ENCODE assay signal across 8 cellular contexts in the genomic region with DNA sequence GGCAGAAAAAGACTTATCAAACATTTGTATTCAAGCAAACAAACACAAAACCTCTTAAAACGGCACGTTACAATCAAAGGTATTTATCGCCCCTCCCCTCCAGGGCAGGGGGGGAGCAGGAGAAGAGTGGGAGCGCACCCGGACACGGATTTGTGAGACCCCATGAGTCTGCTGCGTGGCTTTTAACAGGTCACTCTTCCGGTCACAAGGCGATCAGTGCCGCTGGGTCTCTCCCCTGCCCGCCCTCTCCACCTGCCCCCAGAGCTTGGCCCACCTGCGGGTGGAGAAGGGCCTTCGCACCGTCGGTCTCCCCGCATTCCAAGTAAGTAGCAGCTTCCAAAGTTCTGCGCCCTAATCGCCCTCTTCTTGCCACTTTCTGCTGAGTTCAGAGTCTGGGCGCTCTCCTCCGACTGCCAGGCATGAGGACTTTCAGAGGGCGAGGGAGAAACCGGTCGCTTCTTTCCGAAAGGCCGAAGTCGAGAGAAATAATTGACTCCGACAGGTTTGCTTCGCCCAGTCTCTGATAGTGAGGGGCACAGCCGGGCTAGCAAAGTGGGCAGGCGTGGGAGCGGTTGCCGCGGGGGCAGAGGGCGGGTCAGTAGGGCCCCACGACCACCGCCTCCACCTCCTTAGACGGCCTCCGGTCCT. TPM values are rescaled to one million over a fixed set of nuclear protein-coding genes. Genes with fewer than 3 reads are reported as not detected.
A peak's percentile ranks its signal among the peaks of the same experiment; 100 is the strongest.
DNase-seq lines count a peak whose midpoint lies in the region; ATAC-seq and TF ChIP-seq lines count a peak whose summit lies in the region.

No MANE protein-coding gene starts in this region.

- H3K27ac Mint-ChIP-seq in CD4-positive, alpha-beta memory T cell, result peak overlapping the region in 1 of 7 donors; percentile 25
- H3K27ac Mint-ChIP-seq in nephron, result peak overlapping the region; percentile 66 to 72 (median 66)

- H3K4me1 ChIP-seq in CD4-positive, alpha-beta memory T cell (ENCODE audit: insufficient read depth, low read length), result peaks cover 23% of the 10 kb centered on the region

- POLR2A ChIA-PET in CD4-positive, alpha-beta memory T cell (lab: Charles Lee; ENCODE audit: partially characterized antibody), result no interaction called here

- no peaks in the 10 kb centered on the region for H3K9me3 ChIP-seq in CD4-positive, alpha-beta memory T cell (ENCODE audit: control insufficient read depth in 1 of 2, low read length in 2 of 2)

- H3K9me3 Mint-ChIP-seq in CD4-positive, alpha-beta memory T cell, result peaks cover 0 to 1% (median 0%) of the 10 kb centered on the region in 8 donors
- H3K9me3 Mint-ChIP-seq in nephron, result no peaks in the 10 kb centered on the region

- peak overlapping the region in 1 of 2 donors; percentile 42 for H3K4me3 ChIP-seq in CD4-positive, alpha-beta memory T cell (ENCODE audit: low read length in 2 of 2)
- H3K4me3 ChIP-seq in coronary artery, result peak overlapping the region; percentile 71

- TF ChIP-seq CTCF in coronary artery (IDR thresholded peaks at IDR 0.05) (no peak), nephron (IDR thresholded peaks at IDR 0.05; ENCODE audit: unreplicated experiment in 3 of 3) (no peak)

- H3K27me3 ChIP-seq in CD4-positive, alpha-beta memory T cell (ENCODE audit: insufficient read depth, low read length), result peaks cover 24% of the 10 kb centered on the region

- peak overlapping the region; percentile 45 to 88 (median 78) for H3K4me3 Mint-ChIP-seq in CD4-positive, alpha-beta memory T cell
- H3K4me3 Mint-ChIP-seq in nephron, result peak overlapping the region; percentile 81 to 88 (median 88)

- DNase-seq in CD4-positive, alpha-beta memory T cell, result peak in 1 of 5 donors; percentile 2
- DNase-seq in NCI-H1105 treated with DMSO at 0.1 percent for 48 hours (lab: John Stamatoyannopoulos, UW), result peak; percentile 56
- no peak for DNase-seq in coronary artery (ENCODE audit: low spot score)
- no peak for DNase-seq in medulla oblongata (ENCODE audit: extremely low spot score)
- no peak for DNase-seq in NCI-H1048 (lab: John Stamatoyannopoulos, UW)

- H3K4me1 Mint-ChIP-seq in CD4-positive, alpha-beta memory T cell, result peaks cover 10 to 31% (median 17%) of the 10 kb centered on the region in 4 donors
- H3K4me1 Mint-ChIP-seq in nephron, result peaks cover 47% of the 10 kb centered on the region

- CTCF ChIA-PET in CD4-positive, alpha-beta memory T cell (lab: Charles Lee; ENCODE audit: partially characterized antibody), result interaction anchor here (1.3 kb wide), 1 partner anchor 8 kb away, joined by 6 read pairs; no protein-coding TSS in a partner anchor

- peaks cover 38 to 47% of the 10 kb centered on the region in 2 donors for H3K27me3 Mint-ChIP-seq in CD4-positive, alpha-beta memory T cell
- peaks cover 22% of the 10 kb centered on the region for H3K27me3 Mint-ChIP-seq in nephron (ENCODE audit: low read depth)

- no peaks in the 10 kb centered on the region for H3K36me3 Mint-ChIP-seq in CD4-positive, alpha-beta memory T cell
- no peaks in the 10 kb centered on the region for H3K36me3 Mint-ChIP-seq in nephron (ENCODE audit: low read depth)

- intact Hi-C loops in CD4-positive, alpha-beta memory T cell (cut with micrococcal nuclease), result loop anchor here (1.0 to 2.0 kb wide), 5 partner anchors 315 to 1441 kb away; no protein-coding TSS in a partner anchor

- no peak for ATAC-seq in GM18909 (IDR thresholded peaks at IDR 0.05; ENCODE audit: poor library complexity, unreplicated experiment)
- ATAC-seq in GM21529 (IDR thresholded peaks at IDR 0.05; ENCODE audit: unreplicated experiment), result no peak

- no peak overlapping the region for H3K27ac ChIP-seq in CD4-positive, alpha-beta memory T cell (ENCODE audit: low read depth, low read length)
- no peak overlapping the region for H3K27ac ChIP-seq in coronary artery

- no peaks in the 10 kb centered on the region for H3K36me3 ChIP-seq in CD4-positive, alpha-beta memory T cell (ENCODE audit: insufficient read depth, low read length)

RNA-seq across cellular contexts. Expression of a gene that starts 0.8 kb away (rescaled TPM):
- not detected for total RNA-seq in CD4-positive, alpha-beta memory T cell
- polyA plus RNA-seq in CD4-positive, alpha-beta memory T cell, result under 1 TPM in 1 of 2 donors, not detected in 1; 0.97 TPM
